10 cellular contexts compared by ENCODE assay signal in genomic region chr22:50085211-50085999, GRCh38. TPM values are rescaled to one million over a fixed set of nuclear protein-coding genes. Genes with fewer than 3 reads are reported as not detected.
DNase-seq lines count a peak whose midpoint lies in the region; ATAC-seq and TF ChIP-seq lines count a peak whose summit lies in the region.
"Had no signal": no experiment of that assay in that cellular context is flagged by ENCODE, and none has a peak within 500 bp of the region (broad histone marks: within the 10 kb centered on the region; RNA-seq: fewer than 3 reads in every experiment).

Gene MLC1 (minus strand): TSS chr22:50085426. CDS start chr22:50084902, 524 bp downstream.

- TF ChIP-seq CTCF in BE2C (IDR thresholded peaks at IDR 0.05; ENCODE audit: low read depth, low read length), result no peak

- H3K36me3 Mint-ChIP-seq in naive thymus-derived CD4-positive, alpha-beta T cell, result peaks cover 0 to 13% (median 3%) of the 10 kb centered on the region in 5 donors

- peak within 1 kb of the TSS in 1 of 10 donors; percentile 69 for H3K4me3 Mint-ChIP-seq in naive thymus-derived CD4-positive, alpha-beta T cell

- peaks cover 0 to 15% (median 5%) of the 10 kb centered on the region in 11 donors for H3K9me3 Mint-ChIP-seq in naive thymus-derived CD4-positive, alpha-beta T cell

- H3K27ac Mint-ChIP-seq in naive thymus-derived CD4-positive, alpha-beta T cell, result peak within 1 kb of the TSS in 2 of 9 donors; percentile 0

- no peaks in the 10 kb centered on the region for H3K36me3 ChIP-seq in naive thymus-derived CD4-positive, alpha-beta T cell (ENCODE audit: control insufficient read depth in 2 of 3, insufficient read depth in 3 of 3, low read length in 3 of 3)
- no peaks in the 10 kb centered on the region for H3K36me3 ChIP-seq in BE2C

- ATAC-seq in naive thymus-derived CD4-positive, alpha-beta T cell, result no peak
- no peak for ATAC-seq in GM21786 (IDR thresholded peaks at IDR 0.05; ENCODE audit: unreplicated experiment)
- no peak for ATAC-seq in HG03469 (IDR thresholded peaks at IDR 0.05; ENCODE audit: unreplicated experiment)

- no peaks in the 10 kb centered on the region for H3K27me3 ChIP-seq in naive thymus-derived CD4-positive, alpha-beta T cell (ENCODE audit: control insufficient read depth in 2 of 2, insufficient read depth in 2 of 2, low read length in 2 of 2)
- H3K27me3 ChIP-seq in BE2C, result no peaks in the 10 kb centered on the region

- intact Hi-C loops in naive thymus-derived CD4-positive, alpha-beta T cell (cut with micrococcal nuclease), result no loop called here

- no peak within 1 kb of the TSS for H3K27ac ChIP-seq in naive thymus-derived CD4-positive, alpha-beta T cell (ENCODE audit: low read depth, low read length)

- DNase-seq in EH (ENCODE audit: low read depth) (peak; percentile 59), NOMO-1 (lab: John Stamatoyannopoulos, UW; ENCODE audit: unreplicated experiment in 2 of 2) (peak; percentile 75 to 76), amniotic epithelial cell (ENCODE audit: low read depth) (peak; percentile 53), BE2C (no peak), NCI-H345 treated with DMSO at 0.1 percent for 48 hours (lab: John Stamatoyannopoulos, UW; ENCODE audit: unreplicated experiment) (no peak)
- DNase-seq in naive thymus-derived CD4-positive, alpha-beta T cell, result peak in 5 of 9 donors; percentile 8 to 21 (median 10)
- DNase-seq: NCI-H526 had no signal

- peaks cover 6 to 22% (median 15%) of the 10 kb centered on the region in 5 donors for H3K27me3 Mint-ChIP-seq in naive thymus-derived CD4-positive, alpha-beta T cell

- H3K4me1 ChIP-seq in naive thymus-derived CD4-positive, alpha-beta T cell (ENCODE audit: control insufficient read depth in 2 of 2, insufficient read depth in 2 of 2, low read length in 2 of 2), result peaks cover 0 to 3% of the 10 kb centered on the region in 2 donors
- no peaks in the 10 kb centered on the region for H3K4me1 ChIP-seq in BE2C

- peaks cover 0 to 21% (median 3%) of the 10 kb centered on the region in 7 donors for H3K4me1 Mint-ChIP-seq in naive thymus-derived CD4-positive, alpha-beta T cell

- CTCF ChIA-PET in naive thymus-derived CD4-positive, alpha-beta T cell (lab: Charles Lee), result interaction anchor here (0.6 to 1.1 kb wide), 3 partner anchors 25 to 155 kb away, joined by 3 read pairs; no protein-coding TSS in a partner anchor

- POLR2A ChIA-PET in naive thymus-derived CD4-positive, alpha-beta T cell (lab: Charles Lee), result no interaction called here

- peak within 1 kb of the TSS; percentile 5 for H3K4me3 ChIP-seq in naive thymus-derived CD4-positive, alpha-beta T cell (ENCODE audit: low read length)
- H3K4me3 ChIP-seq in BE2C (ENCODE audit: low read depth, low read length), result no peak within 1 kb of the TSS
- H3K4me3 ChIP-seq: skin epidermis had no signal

- no peaks in the 10 kb centered on the region for H3K9me3 ChIP-seq in naive thymus-derived CD4-positive, alpha-beta T cell (ENCODE audit: control insufficient read depth in 2 of 3, low read length in 3 of 3)
- H3K9me3 ChIP-seq in BE2C, result no peaks in the 10 kb centered on the region

RNA-seq across cellular contexts. Expression of gene MLC1, which starts in this region (rescaled TPM):
- total RNA-seq in naive thymus-derived CD4-positive, alpha-beta T cell, result 1 to 10 TPM in 2 of 5 experiments, under 1 TPM in 1, not detected in 2; 0.10 to 7.2 (median 2.3) TPM
- polyA plus RNA-seq in naive thymus-derived CD4-positive, alpha-beta T cell, result under 1 TPM; 0.08 to 0.48 TPM
- not detected for polyA plus RNA-seq in BE2C (2012; ENCODE audit: insufficient read depth, insufficient read length, low read depth)

Comparison
In these comparisons a context has a peak if more than half of its experiments do, and no peak if none do; other contexts are left out.
1. DNase-seq: peak in EH (single experiment), NOMO-1 (2 of 2), amniotic epithelial cell (single experiment) and naive thymus-derived CD4-positive, alpha-beta T cell (5 of 9); none in BE2C (single experiment) and NCI-H345 treated with DMSO at 0.1 percent for 48 hours (single experiment).